33 cellular contexts compared by ENCODE assay signal in the genomic region with DNA sequence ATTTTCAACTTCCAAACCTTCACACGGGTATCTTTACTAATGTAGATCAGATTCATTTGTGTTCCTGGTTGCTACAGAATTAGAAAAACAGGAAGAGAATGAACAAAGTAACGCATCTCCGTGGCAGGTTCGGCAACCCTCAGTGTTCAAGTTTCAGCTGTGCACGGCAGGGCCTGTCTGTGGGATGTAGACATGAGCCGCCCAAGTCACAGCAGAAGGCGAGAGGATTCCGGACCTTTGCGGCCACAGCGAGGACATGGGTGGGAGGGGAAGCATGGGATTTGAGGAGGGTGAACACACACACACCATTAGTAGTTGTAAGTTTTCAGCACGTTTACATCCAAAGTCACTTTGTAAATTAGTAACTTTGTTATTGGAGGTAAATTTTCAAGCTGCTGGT.
"Had no signal": no experiment of that assay in that cellular context is flagged by ENCODE, and none has a peak within 500 bp of the region (broad histone marks: within the 10 kb centered on the region; RNA-seq: fewer than 3 reads in every experiment).

No MANE protein-coding gene starts in this region.

- H3K27me3 ChIP-seq: colonic mucosa, ovary, thyroid gland had no signal

- H3K4me1 ChIP-seq: colonic mucosa, prostate gland, thyroid gland, upper lobe of right lung had no signal

- H3K36me3 ChIP-seq: colonic mucosa, neutrophil, ovary, prostate gland, thyroid gland, upper lobe of right lung, WERI-Rb-1 had no signal

- FAIRE-seq: bronchial epithelial cell, frontal cortex, islet of Langerhans, small intestine had no signal

- H3K4me3 Mint-ChIP-seq: activated CD4-positive, alpha-beta memory T cell treated with anti-CD3 and anti-CD28 coated beads, Interleukin-2, amount 10 ng/mL, durations not matched to agents 7 days and 5 days; activated naive CD8-positive, alpha-beta T cell; mesothelial cell of epicardium; naive B cell; nephron progenitor cell; stimulated activated effector memory CD8-positive, alpha-beta T cell treated with anti-CD3 and anti-CD28 coated beads, Interleukin-12 subunit alpha, Interleukin-12 subunit beta, amount 100 ng/mL, for 72 hours; stimulated activated naive CD8-positive, alpha-beta T cell treated with anti-CD3 and anti-CD28 coated beads, Interleukin-15, Interleukin-2, amounts not matched to agents 100 ng/mL and 50 ng/mL, for 24 hours; T-helper 17 cell had no signal

- H3K4me1 Mint-ChIP-seq: activated CD4-positive, alpha-beta memory T cell treated with anti-CD3 and anti-CD28 coated beads, Interleukin-2, amount 10 ng/mL, durations not matched to agents 7 days and 5 days; mesothelial cell of epicardium; nephron progenitor cell; stimulated activated effector memory CD8-positive, alpha-beta T cell treated with anti-CD3 and anti-CD28 coated beads, Interleukin-12 subunit alpha, Interleukin-12 subunit beta, amount 100 ng/mL, for 72 hours; T-helper 17 cell had no signal

- H3K4me3 ChIP-seq: colonic mucosa, dorsolateral prefrontal cortex, ovary, prostate gland, thyroid gland, upper lobe of right lung had no signal

- H3K27ac ChIP-seq: colonic mucosa, dorsolateral prefrontal cortex, neutrophil, ovary, prostate gland, thyroid gland, upper lobe of right lung, WERI-Rb-1 had no signal

- ATAC-seq: activated CD4-positive, CD25-positive, alpha-beta regulatory T cell treated with anti-CD3 and anti-CD28 coated beads, Interleukin-2, amount 50 U/mL, for 24 hours; sciatic nerve; T-helper 17 cell; upper lobe of right lung had no signal

- H3K9me3 ChIP-seq: colonic mucosa, neutrophil, prostate gland, thyroid gland, upper lobe of right lung had no signal

- H3K36me3 Mint-ChIP-seq: mesothelial cell of epicardium; stimulated activated effector memory CD8-positive, alpha-beta T cell treated with anti-CD3 and anti-CD28 coated beads, Interleukin-12 subunit alpha, Interleukin-12 subunit beta, amount 100 ng/mL, for 72 hours had no signal

- H3K27ac Mint-ChIP-seq: activated CD4-positive, alpha-beta memory T cell treated with anti-CD3 and anti-CD28 coated beads, Interleukin-2, amount 10 ng/mL, durations not matched to agents 7 days and 5 days; activated naive CD8-positive, alpha-beta T cell; mesothelial cell of epicardium; naive B cell; nephron progenitor cell; stimulated activated effector memory CD8-positive, alpha-beta T cell treated with anti-CD3 and anti-CD28 coated beads, Interleukin-12 subunit alpha, Interleukin-12 subunit beta, amount 100 ng/mL, for 72 hours; stimulated activated naive CD8-positive, alpha-beta T cell treated with anti-CD3 and anti-CD28 coated beads, Interleukin-15, Interleukin-2, amounts not matched to agents 100 ng/mL and 50 ng/mL, for 24 hours; T-helper 17 cell had no signal

- DNase-seq: activated CD4-positive, alpha-beta memory T cell treated with anti-CD3 and anti-CD28 coated beads, Interleukin-2, amount 10 ng/mL, durations not matched to agents 7 days and 5 days; activated CD4-positive, alpha-beta T cell treated with anti-CD3 and anti-CD28 coated beads for 48 hours; activated effector memory CD4-positive, alpha-beta T cell treated with Interleukin-2 at 50 U/mL for 16 hours; activated naive CD4-positive, alpha-beta T cell treated with Interleukin-2 at 50 U/mL for 16 hours; anterior cingulate cortex; colonic mucosa; dorsolateral prefrontal cortex; effector memory CD4-positive, alpha-beta T cell; glutamatergic neuron; mammary epithelial cell; naive B cell; nephron progenitor cell; ovary; retina; small intestine; stimulated activated CD4-positive, alpha-beta T cell treated with anti-CD3 and anti-CD28 coated beads, Interleukin-4, amount 100 ng/mL, for 24 hours; substantia nigra; T-helper 17 cell; T1000; thyroid gland; upper lobe of right lung; WERI-Rb-1 had no signal
